Comparison of ENCODE assay signal across 17 cellular contexts in the genomic region with DNA sequence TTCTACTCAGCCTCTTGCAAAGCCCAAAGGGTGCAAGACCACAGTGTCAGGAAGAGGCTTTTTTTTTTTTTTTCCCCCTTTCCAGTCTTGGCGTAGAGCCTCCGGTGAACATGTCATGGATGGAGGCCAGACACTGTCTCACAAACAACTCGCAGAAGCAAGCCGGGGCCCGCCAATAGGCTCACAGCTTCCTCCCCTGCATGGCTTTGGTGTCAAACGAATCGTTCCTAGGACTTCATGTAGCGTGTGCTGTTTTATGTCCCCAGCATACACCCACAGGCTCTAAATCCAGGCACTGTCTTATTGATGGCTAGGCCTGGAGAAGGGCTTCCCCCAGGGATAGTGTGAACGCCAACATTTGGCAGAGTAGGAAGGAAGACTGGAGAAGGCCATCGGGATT.
A peak's percentile ranks its signal among the peaks of the same experiment; 100 is the strongest.
DNase-seq lines count a peak whose midpoint lies in the region; ATAC-seq, FAIRE-seq and TF ChIP-seq lines count a peak whose summit lies in the region.
"Had no signal": no experiment of that assay in that cellular context is flagged by ENCODE, and none has a peak within 500 bp of the region (broad histone marks: within the 10 kb centered on the region; RNA-seq: fewer than 3 reads in every experiment).

No MANE protein-coding gene starts in this region.

- no peak overlapping the region for H3K23ac ChIP-seq in H1 (ENCODE audit: insufficient read length)

- CTCF ChIA-PET in H1 (lab: Charles Lee; ENCODE audit: partially characterized antibody) = interaction anchor here (0.6 to 1.5 kb wide), 2 partner anchors 13 to 292 kb away, joined by 3 read pairs; no protein-coding TSS in a partner anchor

- H3K4me2 ChIP-seq in H1 (ENCODE audit: insufficient read depth in 1 of 2, low read depth in 2 of 2, low read length in 2 of 2) = no peak overlapping the region
- no peak overlapping the region for H3K4me2 ChIP-seq in hepatocyte

- H3K9me3 ChIP-seq in H1 (ENCODE audit: insufficient read depth in 2 of 2, low read depth in 1 of 2, low read length in 1 of 2) (no peaks in the 10 kb centered on the region), hepatocyte (ENCODE audit: low read depth) (no peaks in the 10 kb centered on the region), sigmoid colon (no peaks in the 10 kb centered on the region)
- H3K9me3 ChIP-seq: adrenal gland had no signal

- no peaks in the 10 kb centered on the region for H3K23me2 ChIP-seq in H1 (ENCODE audit: low read depth, low read length)

- no peak overlapping the region for H3K4me3 ChIP-seq in H1 (ENCODE audit: extremely low read depth in 1 of 4, insufficient read depth in 2 of 4, low read depth in 3 of 4, low read length in 4 of 4)
- no peak overlapping the region for H3K4me3 ChIP-seq in hepatocyte
- H3K4me3 ChIP-seq in sigmoid colon = no peak overlapping the region
- H3K4me3 ChIP-seq: adrenal gland, SK-N-MC had no signal

- H3K36me3 ChIP-seq in H1 (ENCODE audit: control insufficient read depth in 2 of 4, insufficient read depth in 4 of 4, low read length in 3 of 4) (no peaks in the 10 kb centered on the region), hepatocyte (replicated peaks; ENCODE audit: insufficient read depth, low read depth) (no peaks in the 10 kb centered on the region), sigmoid colon (no peaks in the 10 kb centered on the region)
- H3K36me3 ChIP-seq: adrenal gland had no signal

- H3K27me3 ChIP-seq in H1 (replicated peaks in 1 of 4; ENCODE audit: control insufficient read depth in 3 of 4, extremely low read depth in 1 of 4, insufficient read depth in 3 of 4, low read length in 3 of 4) (no peaks in the 10 kb centered on the region; a peak in 1 of 7 replicates), hepatocyte (no peaks in the 10 kb centered on the region), sigmoid colon (no peaks in the 10 kb centered on the region)
- H3K27me3 ChIP-seq: adrenal gland had no signal

- no peaks in the 10 kb centered on the region for H3K79me2 ChIP-seq in H1 (ENCODE audit: control insufficient read depth in 1 of 2, insufficient read depth in 2 of 2, low read length in 2 of 2)
- no peaks in the 10 kb centered on the region for H3K79me2 ChIP-seq in hepatocyte

- H3K27ac ChIP-seq in H1 (ENCODE audit: low read depth, low read length) = no peak overlapping the region
- peak overlapping the region; percentile 40 for H3K27ac ChIP-seq in hepatocyte
- peak overlapping the region in 3 of 4 donors; percentile 46 to 61 (median 53) for H3K27ac ChIP-seq in sigmoid colon
- H3K27ac ChIP-seq: adrenal gland, SK-N-MC had no signal

- intact Hi-C loops in sigmoid colon (cut with DNase I) = loop anchor here (2.0 to 5.0 kb wide), 2 partner anchors 129 to 291 kb away; no protein-coding TSS in a partner anchor

- H3K18ac ChIP-seq in H1 (ENCODE audit: extremely low read depth, low read length) = no peak overlapping the region

- no peak overlapping the region for H3K9ac ChIP-seq in H1 (replicated peaks in 1 of 4; ENCODE audit: extremely low read depth in 1 of 4, low read depth in 3 of 4, low read length in 3 of 4)

- FAIRE-seq in H1 (lab: Jason Lieb, UNC) = no peak
- FAIRE-seq: islet of Langerhans had no signal

- DNase-seq in G401 (ENCODE audit: low spot score) (peak; percentile 41), H1 (ENCODE audit: low read depth in 1 of 2, low spot score in 2 of 2) (no peak), hepatocyte (ENCODE audit: low spot score) (peak; percentile 44), sigmoid colon (peak; percentile 89), HUDEP-2 (lab: John Stamatoyannopoulos, UW; ENCODE audit: unreplicated experiment in 76 of 76) (no peak), NCI-H82 (lab: John Stamatoyannopoulos, UW) (no peak), NCI-H2029 (lab: John Stamatoyannopoulos, UW) (no peak)
- DNase-seq: ACHN; activated CD4-positive, alpha-beta T cell treated with anti-CD3 and anti-CD28 coated beads, Interleukin-2, amount 50 U/mL, for 1 hour; activated T-cell treated with anti-CD3 and anti-CD28 coated beads, Interleukin-2, amount 50 U/mL, for 72 hours; dermis blood vessel endothelial cell; natural killer cell had no signal

- no peaks in the 10 kb centered on the region for H3K79me1 ChIP-seq in H1 (ENCODE audit: low read depth, low read length)

- H2AK5ac ChIP-seq in H1 (ENCODE audit: low read depth, low read length) = no peak overlapping the region

- H3K4me1 ChIP-seq in H1 (replicated peaks in 1 of 4; ENCODE audit: control insufficient read depth in 3 of 4, insufficient read depth in 4 of 4, low read length in 3 of 4) (no peaks in the 10 kb centered on the region; a peak in 1 of 7 replicates), hepatocyte (ENCODE audit: insufficient read depth) (peaks cover 2% of the 10 kb centered on the region), sigmoid colon (peaks cover 0 to 23% (median 18%) of the 10 kb centered on the region in 4 donors)
- H3K4me1 ChIP-seq: adrenal gland had no signal

- H3K14ac ChIP-seq in H1 (ENCODE audit: insufficient read length) = no peak overlapping the region

- H2AFZ ChIP-seq in H1 (ENCODE audit: low read length) (peak overlapping the region; percentile 38; the same call in 1 of the 2 replicates), hepatocyte (no peak overlapping the region)

- TF ChIP-seq EP300 in H1 (IDR thresholded peaks at IDR 0.05; ENCODE audit: borderline replicate concordance in 1 of 2, low read depth in 2 of 2, low read length in 2 of 2) (no peak), sigmoid colon (IDR thresholded peaks at IDR 0.05) (no peak)

- no peak overlapping the region for H2BK120ac ChIP-seq in H1 (replicated peaks; ENCODE audit: low read depth, low read length)

- TF ChIP-seq POLR2A in H1 (IDR thresholded peaks at IDR 0.05; ENCODE audit: control extremely low read depth in 1 of 2, low read depth in 2 of 2, low read length in 2 of 2) (no peak), sigmoid colon (IDR thresholded peaks at IDR 0.05) (no peak)

- H4K8ac ChIP-seq in H1 (ENCODE audit: extremely low read depth, insufficient read depth, low read length) = no peak overlapping the region

- in situ Hi-C loops in G401 (cut with HindIII; ENCODE audit: low sequenced_read_pairs) = no loop called here

- no peaks in the 10 kb centered on the region for H4K20me1 ChIP-seq in H1 (replicated peaks in 1 of 2; ENCODE audit: control insufficient read depth in 1 of 2, insufficient read depth in 2 of 2, low read length in 2 of 2)
- H4K20me1 ChIP-seq in hepatocyte (ENCODE audit: insufficient read depth, poor library complexity, severe bottlenecking) = no peaks in the 10 kb centered on the region

- H3K56ac ChIP-seq in H1 (replicated peaks; ENCODE audit: insufficient read length, low read depth, low read length) = no peak overlapping the region

- ATAC-seq in HG02870 (IDR thresholded peaks at IDR 0.05; ENCODE audit: unreplicated experiment) = no peak
- ATAC-seq: activated T-cell treated with anti-CD3 and anti-CD28 coated beads, Interleukin-2, amount 50 U/mL, for 72 hours; natural killer cell; stimulated activated effector memory CD8-positive, alpha-beta T cell treated with anti-CD3 and anti-CD28 coated beads, Interleukin-12 subunit alpha, Interleukin-12 subunit beta, amount 100 ng/mL, for 72 hours had no signal

- TF ChIP-seq CTCF in H1 (IDR thresholded peaks at IDR 0.05; ENCODE audit: control extremely low read depth in 1 of 3, insufficient read depth in 1 of 3, low read depth in 1 of 3, low read length in 3 of 3) (no peak), hepatocyte (IDR thresholded peaks at IDR 0.05; ENCODE audit: poor library complexity) (no peak), sigmoid colon (IDR thresholded peaks at IDR 0.05) (no peak)

- no peak overlapping the region for H2BK12ac ChIP-seq in H1 (ENCODE audit: low read depth, low read length)

- H2BK5ac ChIP-seq in H1 (ENCODE audit: low read depth, low read length) = no peak overlapping the region

- no peak overlapping the region for H2BK15ac ChIP-seq in H1 (ENCODE audit: low read length)

- H4K91ac ChIP-seq in H1 (replicated peaks; ENCODE audit: insufficient read length, low read length) = no peak overlapping the region

- POLR2A ChIA-PET in H1 (lab: Charles Lee; ENCODE audit: partially characterized antibody) = no interaction called here

- WGBS in H1 (ENCODE audit: extremely low coverage in 1 of 2, insufficient coverage in 1 of 2, insufficient read length in 1 of 2, insufficient replicate concordance in 2 of 2, low coverage in 1 of 2, low lambda C conversion rate in 2 of 2, missing lambda C conversion rate in 1 of 2), 2 experiments = 91% methylated on average over 10 of the region's 10 CpGs; no CpG with 5 or more reads in 1 of the 2 experiments
- 54% methylated on average over 10 of the region's 10 CpGs for WGBS in hepatocyte (ENCODE audit: low lambda C conversion rate, missing lambda C conversion rate)
- 65 to 72% methylated on average over 10 of the region's 10 CpGs for WGBS in sigmoid colon, 2 donors

- no peak for TF ChIP-seq RAD21 in H1 (IDR thresholded peaks at IDR 0.05 in 1 of 2, conservative IDR thresholded peaks at IDR 0.05 in 1 of 2; ENCODE audit: low read depth in 2 of 2, low read length in 2 of 2)

- no peak overlapping the region for H2BK20ac ChIP-seq in H1 (ENCODE audit: low read length)

- H4K5ac ChIP-seq in H1 (ENCODE audit: insufficient read length, low read depth, low read length) = no peak overlapping the region

- H3K4ac ChIP-seq in H1 (replicated peaks; ENCODE audit: insufficient read length, low read depth, low read length) = no peak overlapping the region

- H3K9me2 ChIP-seq in hepatocyte (replicated peaks; ENCODE audit: insufficient read depth) = no peaks in the 10 kb centered on the region

TF ChIP-seq in H1, 55 proteins besides CTCF, POLR2A, EP300 and RAD21:
- TF ChIP-seq, protein P1, sequence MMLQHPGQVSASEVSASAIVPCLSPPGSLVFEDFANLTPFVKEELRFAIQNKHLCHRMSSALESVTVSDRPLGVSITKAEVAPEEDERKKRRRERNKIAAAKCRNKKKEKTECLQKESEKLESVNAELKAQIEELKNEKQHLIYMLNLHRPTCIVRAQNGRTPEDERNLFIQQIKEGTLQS (IDR thresholded peaks at IDR 0.05; ENCODE audit: insufficient read depth, low read depth, low read length) = no peak
- no peak for TF ChIP-seq JUND (IDR thresholded peaks at IDR 0.05; ENCODE audit: low read length)
- no peak for TF ChIP-seq POU5F1 (IDR thresholded peaks at IDR 0.05; ENCODE audit: low read depth, low read length)
- no peak for TF ChIP-seq GTF2F1 (IDR thresholded peaks at IDR 0.05; ENCODE audit: borderline replicate concordance, low read depth, low read length)

Comparison
In these comparisons a context has a peak if more than half of its experiments do, and no peak if none do; other contexts are left out.
1. DNase-seq: peak in G401 (single experiment), hepatocyte (single experiment) and sigmoid colon (single experiment); none in H1 (0 of 2), HUDEP-2 (0 of 76), NCI-H82 (single experiment) and NCI-H2029 (single experiment).